8 cellular contexts compared by ENCODE assay signal in genomic region chr9:73081979-73082657, GRCh38.
DNase-seq lines count a peak whose midpoint lies in the region; ATAC-seq and TF ChIP-seq lines count a peak whose summit lies in the region.

No MANE protein-coding gene starts in this region.

- POLR2A ChIA-PET in activated CD8-positive, alpha-beta T cell treated with anti-CD3 and anti-CD28 coated beads for 36 hours (lab: Charles Lee): no interaction called here
- POLR2A ChIA-PET in activated CD8-positive, alpha-beta T cell treated with anti-CD3 and anti-CD28 coated beads, Interleukin-2, amount 10 ng/mL, durations not matched to agents 7 days and 5 days (lab: Charles Lee): no interaction called here
- POLR2A ChIA-PET in Panc1 (lab: Charles Lee): no interaction called here

- H3K27ac ChIP-seq in HL-60 (replicated peaks) (no peak overlapping the region), Panc1 (ENCODE audit: low read length) (no peak overlapping the region)

- no peak overlapping the region for H3K4me3 Mint-ChIP-seq in activated CD8-positive, alpha-beta T cell treated with anti-CD3 and anti-CD28 coated beads for 36 hours
- no peak overlapping the region for H3K4me3 Mint-ChIP-seq in activated CD8-positive, alpha-beta T cell treated with anti-CD3 and anti-CD28 coated beads, Interleukin-2, amount 10 ng/mL, durations not matched to agents 7 days and 5 days
- H3K4me3 Mint-ChIP-seq in nephron: no peak overlapping the region

- peak; percentile 39 for ATAC-seq in activated CD8-positive, alpha-beta T cell treated with anti-CD3 and anti-CD28 coated beads for 36 hours
- no peak for ATAC-seq in activated CD8-positive, alpha-beta T cell treated with anti-CD3 and anti-CD28 coated beads, Interleukin-2, amount 10 ng/mL, durations not matched to agents 7 days and 5 days
- ATAC-seq in Panc1: no peak

- H3K27me3 Mint-ChIP-seq in activated CD8-positive, alpha-beta T cell treated with anti-CD3 and anti-CD28 coated beads for 36 hours: peaks cover 3% of the 10 kb centered on the region
- H3K27me3 Mint-ChIP-seq in activated CD8-positive, alpha-beta T cell treated with anti-CD3 and anti-CD28 coated beads, Interleukin-2, amount 10 ng/mL, durations not matched to agents 7 days and 5 days (ENCODE audit: low read depth): peaks cover 29% of the 10 kb centered on the region
- H3K27me3 Mint-ChIP-seq in nephron (ENCODE audit: low read depth): no peaks in the 10 kb centered on the region

- H3K27me3 ChIP-seq in HL-60 (ENCODE audit: insufficient read depth, poor library complexity, severe bottlenecking) (peaks cover 4% of the 10 kb centered on the region), Panc1 (ENCODE audit: control insufficient read depth, insufficient read depth, low read length) (no peaks in the 10 kb centered on the region)

- H3K36me3 Mint-ChIP-seq in activated CD8-positive, alpha-beta T cell treated with anti-CD3 and anti-CD28 coated beads for 36 hours (ENCODE audit: low read depth): no peaks in the 10 kb centered on the region
- no peaks in the 10 kb centered on the region for H3K36me3 Mint-ChIP-seq in activated CD8-positive, alpha-beta T cell treated with anti-CD3 and anti-CD28 coated beads, Interleukin-2, amount 10 ng/mL, durations not matched to agents 7 days and 5 days (ENCODE audit: low read depth)
- no peaks in the 10 kb centered on the region for H3K36me3 Mint-ChIP-seq in nephron (ENCODE audit: low read depth)

- peak; percentile 71 for TF ChIP-seq CTCF in activated CD8-positive, alpha-beta T cell treated with anti-CD3 and anti-CD28 coated beads for 36 hours (IDR thresholded peaks at IDR 0.05)
- TF ChIP-seq CTCF in HL-60 (IDR thresholded peaks at IDR 0.05; ENCODE audit: insufficient read depth, low read length) (peak; percentile 47), Panc1 (IDR thresholded peaks at IDR 0.05) (peak; percentile 73; the same call in 1 of the 2 replicates), nephron (IDR thresholded peaks at IDR 0.05; ENCODE audit: unreplicated experiment in 3 of 3) (peak; percentile 76 to 80 (median 76))

- in situ Hi-C loops in Panc1 (cut with HindIII; ENCODE audit: low pct_unique_long_range_greater_than_20kb, low sequenced_read_pairs): no loop called here

- peak; percentile 10 for DNase-seq in activated CD8-positive, alpha-beta T cell treated with anti-CD3 and anti-CD28 coated beads for 36 hours
- no peak for DNase-seq in activated CD8-positive, alpha-beta T cell treated with anti-CD3 and anti-CD28 coated beads, Interleukin-2, amount 10 ng/mL, durations not matched to agents 7 days and 5 days
- no peak for DNase-seq in HL-60 (ENCODE audit: low read depth in 1 of 2, low spot score in 1 of 2)
- DNase-seq in Panc1 (ENCODE audit: low read depth, low spot score): no peak
- DNase-seq in epidermal melanocyte (ENCODE audit: insufficient read length, low spot score): peak; percentile 53
- no peak for DNase-seq in activated CD4-positive, alpha-beta T cell treated with anti-CD3 and anti-CD28 coated beads, Interleukin-2, amount 50 U/mL, for 4 hours
- no peak for DNase-seq in nucleus accumbens (lab: John Stamatoyannopoulos, UW)

- no peaks in the 10 kb centered on the region; the same call in 1 of the 2 replicates for H3K4me1 ChIP-seq in Panc1 (ENCODE audit: control insufficient read depth, insufficient read depth, low read length)

- BruUV-seq in Panc1 (replicated peaks; lab: Mats Ljungman, UMichigan): no TSS peak

- H3K9me3 ChIP-seq in Panc1 (ENCODE audit: control insufficient read depth, insufficient read depth, low read depth, low read length): no peaks in the 10 kb centered on the region

- no peaks in the 10 kb centered on the region for H3K4me1 Mint-ChIP-seq in activated CD8-positive, alpha-beta T cell treated with anti-CD3 and anti-CD28 coated beads for 36 hours (ENCODE audit: low read depth)
- no peaks in the 10 kb centered on the region for H3K4me1 Mint-ChIP-seq in activated CD8-positive, alpha-beta T cell treated with anti-CD3 and anti-CD28 coated beads, Interleukin-2, amount 10 ng/mL, durations not matched to agents 7 days and 5 days (ENCODE audit: low read depth)
- H3K4me1 Mint-ChIP-seq in nephron: peaks cover 14% of the 10 kb centered on the region

- H3K4me3 ChIP-seq in HL-60 (replicated peaks; ENCODE audit: insufficient read depth, low read length): no peak overlapping the region
- no peak overlapping the region for H3K4me3 ChIP-seq in Panc1 (ENCODE audit: low read depth in 2 of 2, low read length in 2 of 2)

- intact Hi-C loops in activated CD8-positive, alpha-beta T cell treated with anti-CD3 and anti-CD28 coated beads for 36 hours (cut with micrococcal nuclease): no loop called here
- intact Hi-C loops in Panc1 (cut with micrococcal nuclease; ENCODE audit: unreplicated experiment): loop anchor here (5.0 kb wide), 2 partner anchors 100 to 210 kb away; no protein-coding TSS in a partner anchor

- no peaks in the 10 kb centered on the region for H3K9me3 Mint-ChIP-seq in activated CD8-positive, alpha-beta T cell treated with anti-CD3 and anti-CD28 coated beads for 36 hours
- no peaks in the 10 kb centered on the region for H3K9me3 Mint-ChIP-seq in activated CD8-positive, alpha-beta T cell treated with anti-CD3 and anti-CD28 coated beads, Interleukin-2, amount 10 ng/mL, durations not matched to agents 7 days and 5 days (ENCODE audit: insufficient read depth)
- no peaks in the 10 kb centered on the region for H3K9me3 Mint-ChIP-seq in nephron

- CTCF ChIA-PET in activated CD8-positive, alpha-beta T cell treated with anti-CD3 and anti-CD28 coated beads for 36 hours (lab: Charles Lee): interaction anchor here (0.7 to 2.5 kb wide), 16 partner anchors 9 to 802 kb away, joined by 3 to 7 read pairs (median 3); no protein-coding TSS in a partner anchor
- CTCF ChIA-PET in activated CD8-positive, alpha-beta T cell treated with anti-CD3 and anti-CD28 coated beads, Interleukin-2, amount 10 ng/mL, durations not matched to agents 7 days and 5 days (lab: Charles Lee): interaction anchor here (0.8 to 1.1 kb wide), 5 partner anchors 9 to 802 kb away, joined by 3 read pairs; no protein-coding TSS in a partner anchor
- CTCF ChIA-PET in Panc1 (lab: Charles Lee): interaction anchor here (0.6 kb wide), 1 partner anchor 89 kb away, joined by 5 read pairs; no protein-coding TSS in a partner anchor

- H3K27ac Mint-ChIP-seq in activated CD8-positive, alpha-beta T cell treated with anti-CD3 and anti-CD28 coated beads for 36 hours: no peak overlapping the region
- no peak overlapping the region for H3K27ac Mint-ChIP-seq in activated CD8-positive, alpha-beta T cell treated with anti-CD3 and anti-CD28 coated beads, Interleukin-2, amount 10 ng/mL, durations not matched to agents 7 days and 5 days
- H3K27ac Mint-ChIP-seq in nephron: peak overlapping the region in 2 of 3 experiments; percentile 28 to 73

- no peaks in the 10 kb centered on the region for H3K36me3 ChIP-seq in Panc1 (ENCODE audit: control insufficient read depth, insufficient read depth, low read length)

Comparison
In these comparisons a context has a peak if more than half of its experiments do, and no peak if none do; other contexts are left out.
1. DNase-seq: peak in activated CD8-positive, alpha-beta T cell treated with anti-CD3 and anti-CD28 coated beads for 36 hours (single experiment) and epidermal melanocyte (single experiment); none in activated CD8-positive, alpha-beta T cell treated with anti-CD3 and anti-CD28 coated beads, Interleukin-2, amount 10 ng/mL, durations not matched to agents 7 days and 5 days (single experiment), HL-60 (0 of 2), Panc1 (single experiment), activated CD4-positive, alpha-beta T cell treated with anti-CD3 and anti-CD28 coated beads, Interleukin-2, amount 50 U/mL, for 4 hours (0 of 2) and nucleus accumbens (0 of 56).
2. H3K27ac Mint-ChIP-seq: peak in nephron (2 of 3); none in activated CD8-positive, alpha-beta T cell treated with anti-CD3 and anti-CD28 coated beads for 36 hours (single experiment) and activated CD8-positive, alpha-beta T cell treated with anti-CD3 and anti-CD28 coated beads, Interleukin-2, amount 10 ng/mL, durations not matched to agents 7 days and 5 days (single experiment).
3. Peak in every context shown above with its lines, with median percentiles within 50 percentile points of each other: CTCF ChIP-seq.